32 cellular contexts compared by ENCODE assay signal in the genomic region with DNA sequence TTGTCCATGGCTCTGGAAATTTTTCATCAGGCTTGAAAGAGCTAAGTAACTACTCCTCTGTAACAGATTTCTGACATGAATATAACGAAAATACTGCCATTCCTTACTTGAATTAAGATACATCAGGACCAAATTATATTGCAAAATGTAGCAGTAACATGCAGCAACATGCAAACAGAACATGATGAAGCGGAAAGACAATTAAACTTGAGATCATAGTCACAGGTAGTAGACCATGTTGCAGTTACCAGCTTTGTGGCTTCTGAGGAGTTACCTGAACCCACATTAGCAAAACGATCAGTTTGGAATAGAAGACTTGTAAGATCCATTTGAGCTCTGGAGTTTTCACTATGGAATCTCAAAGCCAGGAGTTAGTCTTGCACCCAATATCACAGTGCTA.
"Had no signal": no experiment of that assay in that cellular context is flagged by ENCODE, and none has a peak within 500 bp of the region (broad histone marks: within the 10 kb centered on the region; RNA-seq: fewer than 3 reads in every experiment).

No MANE protein-coding gene starts in this region.

- H3K4me1 ChIP-seq: ascending aorta, esophagus muscularis mucosa, gastroesophageal sphincter, heart right ventricle had no signal

- H3K9me3 ChIP-seq: ascending aorta, esophagus muscularis mucosa, gastroesophageal sphincter, heart right ventricle had no signal

- H3K36me3 Mint-ChIP-seq: activated CD4-positive, alpha-beta memory T cell treated with anti-CD3 and anti-CD28 coated beads for 36 hours; activated naive CD4-positive, alpha-beta T cell treated with anti-CD3 and anti-CD28 coated beads, Interleukin-2, amount 50 U/mL, for 72 hours had no signal

- H3K36me3 ChIP-seq: ascending aorta, heart right ventricle had no signal

- H3K4me3 Mint-ChIP-seq: activated B cell treated with CpG ODN at 0.5 μM for 24 hours; activated CD4-positive, alpha-beta memory T cell treated with anti-CD3 and anti-CD28 coated beads for 36 hours; activated CD8-positive, alpha-beta memory T cell treated with anti-CD3 and anti-CD28 coated beads, Interleukin-2, amount 10 ng/mL, durations not matched to agents 7 days and 5 days; activated CD8-positive, alpha-beta T cell treated with anti-CD3 and anti-CD28 coated beads, Interleukin-2, amount 10 ng/mL, durations not matched to agents 7 days and 5 days; activated naive CD4-positive, alpha-beta T cell treated with anti-CD3 and anti-CD28 coated beads, Interleukin-2, amount 10 ng/mL, durations not matched to agents 7 days and 5 days; activated naive CD8-positive, alpha-beta T cell treated with anti-CD3 and anti-CD28 coated beads, Interleukin-2, amount 10 ng/mL, durations not matched to agents 7 days and 5 days; brain; effector memory CD8-positive, alpha-beta T cell; T-helper 17 cell; T-helper 2 cell treated with Interferon-gamma antibody and Interleukin-4, amounts not matched to agents 5 μg/mL and 100 μg/mL, for 36 hours had no signal

- H3K4me1 Mint-ChIP-seq: activated B cell treated with CpG ODN at 0.5 μM for 24 hours; activated CD8-positive, alpha-beta memory T cell treated with anti-CD3 and anti-CD28 coated beads, Interleukin-2, amount 10 ng/mL, durations not matched to agents 7 days and 5 days; activated naive CD4-positive, alpha-beta T cell treated with anti-CD3 and anti-CD28 coated beads, Interleukin-2, amount 10 ng/mL, durations not matched to agents 7 days and 5 days; activated naive CD8-positive, alpha-beta T cell treated with anti-CD3 and anti-CD28 coated beads, Interleukin-2, amount 10 ng/mL, durations not matched to agents 7 days and 5 days; brain had no signal

- H3K27me3 ChIP-seq: ascending aorta, esophagus muscularis mucosa, gastroesophageal sphincter, heart right ventricle had no signal

- ATAC-seq: activated CD4-positive, CD25-positive, alpha-beta regulatory T cell treated with anti-CD3 and anti-CD28 coated beads, Interleukin-2, amount 50 U/mL, for 24 hours; activated CD8-positive, alpha-beta memory T cell treated with anti-CD3 and anti-CD28 coated beads, Interleukin-2, amount 10 ng/mL, durations not matched to agents 7 days and 5 days; activated CD8-positive, alpha-beta T cell treated with anti-CD3 and anti-CD28 coated beads, Interleukin-2, amount 10 ng/mL, durations not matched to agents 7 days and 5 days; activated naive CD4-positive, alpha-beta T cell treated with anti-CD3 and anti-CD28 coated beads, Interleukin-2, amount 50 U/mL, for 72 hours; effector memory CD8-positive, alpha-beta T cell; gastroesophageal sphincter; heart right ventricle; T-helper 17 cell had no signal

- DNase-seq: activated B cell treated with CpG ODN at 0.5 μM for 24 hours; activated CD4-positive, alpha-beta memory T cell treated with anti-CD3 and anti-CD28 coated beads for 36 hours; activated CD4-positive, alpha-beta T cell treated with anti-CD3 and anti-CD28 coated beads for 48 hours; activated CD4-positive, alpha-beta T cell treated with anti-CD3 and anti-CD28 coated beads, Interleukin-2, amount 50 U/mL, for 1 hour; activated CD8-positive, alpha-beta memory T cell treated with anti-CD3 and anti-CD28 coated beads, Interleukin-2, amount 10 ng/mL, durations not matched to agents 7 days and 5 days; activated CD8-positive, alpha-beta memory T cell treated with anti-CD3 and anti-CD28 coated beads, Interleukin-2, amount 50 U/mL, for 4 hours; activated CD8-positive, alpha-beta T cell treated with anti-CD3 and anti-CD28 coated beads, Interleukin-2, amount 10 ng/mL, durations not matched to agents 7 days and 5 days; activated gamma-delta T cell; activated naive CD4-positive, alpha-beta T cell; activated naive CD4-positive, alpha-beta T cell treated with anti-CD3 and anti-CD28 coated beads, Interleukin-2, amount 10 ng/mL, durations not matched to agents 7 days and 5 days; activated naive CD8-positive, alpha-beta T cell treated with anti-CD3 and anti-CD28 coated beads, Interleukin-2, amount 10 ng/mL, durations not matched to agents 7 days and 5 days; activated T-cell treated with anti-CD3 and anti-CD28 coated beads, Interleukin-2, amount 50 U/mL, for 1 hour; activated T-cell treated with anti-CD3 and anti-CD28 coated beads, Interleukin-2, amount 50 U/mL, for 48 hours; caudate nucleus; cortex of kidney; dermis blood vessel endothelial cell; effector CD4-positive, alpha-beta T cell; effector memory CD8-positive, alpha-beta T cell; foreskin melanocyte; heart right ventricle; T-helper 1 cell; T-helper 17 cell; T1000; WERI-Rb-1 had no signal

- H3K27ac ChIP-seq: ascending aorta, esophagus muscularis mucosa, gastroesophageal sphincter, heart right ventricle, WERI-Rb-1 had no signal

- H3K4me3 ChIP-seq: ascending aorta, esophagus muscularis mucosa, gastroesophageal sphincter, heart right ventricle had no signal

- H3K27ac Mint-ChIP-seq: activated B cell treated with CpG ODN at 0.5 μM for 24 hours; activated CD4-positive, alpha-beta memory T cell treated with anti-CD3 and anti-CD28 coated beads for 36 hours; activated CD8-positive, alpha-beta memory T cell treated with anti-CD3 and anti-CD28 coated beads, Interleukin-2, amount 10 ng/mL, durations not matched to agents 7 days and 5 days; activated CD8-positive, alpha-beta T cell treated with anti-CD3 and anti-CD28 coated beads, Interleukin-2, amount 10 ng/mL, durations not matched to agents 7 days and 5 days; activated naive CD4-positive, alpha-beta T cell treated with anti-CD3 and anti-CD28 coated beads, Interleukin-2, amount 10 ng/mL, durations not matched to agents 7 days and 5 days; activated naive CD4-positive, alpha-beta T cell treated with anti-CD3 and anti-CD28 coated beads, Interleukin-2, amount 50 U/mL, for 72 hours; activated naive CD8-positive, alpha-beta T cell treated with anti-CD3 and anti-CD28 coated beads, Interleukin-2, amount 10 ng/mL, durations not matched to agents 7 days and 5 days; brain; effector memory CD8-positive, alpha-beta T cell; T-helper 17 cell; T-helper 2 cell treated with Interferon-gamma antibody and Interleukin-4, amounts not matched to agents 5 μg/mL and 100 μg/mL, for 36 hours had no signal

- H3K27me3 Mint-ChIP-seq: activated B cell treated with CpG ODN at 0.5 μM for 24 hours; activated CD4-positive, alpha-beta memory T cell treated with anti-CD3 and anti-CD28 coated beads for 36 hours; activated CD8-positive, alpha-beta memory T cell treated with anti-CD3 and anti-CD28 coated beads, Interleukin-2, amount 10 ng/mL, durations not matched to agents 7 days and 5 days; brain; effector memory CD8-positive, alpha-beta T cell had no signal

- H3K9me3 Mint-ChIP-seq: activated B cell treated with CpG ODN at 0.5 μM for 24 hours; activated CD4-positive, alpha-beta memory T cell treated with anti-CD3 and anti-CD28 coated beads for 36 hours; activated naive CD4-positive, alpha-beta T cell treated with anti-CD3 and anti-CD28 coated beads, Interleukin-2, amount 10 ng/mL, durations not matched to agents 7 days and 5 days; activated naive CD4-positive, alpha-beta T cell treated with anti-CD3 and anti-CD28 coated beads, Interleukin-2, amount 50 U/mL, for 72 hours; activated naive CD8-positive, alpha-beta T cell treated with anti-CD3 and anti-CD28 coated beads, Interleukin-2, amount 10 ng/mL, durations not matched to agents 7 days and 5 days; brain; effector memory CD8-positive, alpha-beta T cell; T-helper 2 cell treated with Interferon-gamma antibody and Interleukin-4, amounts not matched to agents 5 μg/mL and 100 μg/mL, for 36 hours had no signal

- FAIRE-seq: colon had no signal
